In the genomic region with DNA sequence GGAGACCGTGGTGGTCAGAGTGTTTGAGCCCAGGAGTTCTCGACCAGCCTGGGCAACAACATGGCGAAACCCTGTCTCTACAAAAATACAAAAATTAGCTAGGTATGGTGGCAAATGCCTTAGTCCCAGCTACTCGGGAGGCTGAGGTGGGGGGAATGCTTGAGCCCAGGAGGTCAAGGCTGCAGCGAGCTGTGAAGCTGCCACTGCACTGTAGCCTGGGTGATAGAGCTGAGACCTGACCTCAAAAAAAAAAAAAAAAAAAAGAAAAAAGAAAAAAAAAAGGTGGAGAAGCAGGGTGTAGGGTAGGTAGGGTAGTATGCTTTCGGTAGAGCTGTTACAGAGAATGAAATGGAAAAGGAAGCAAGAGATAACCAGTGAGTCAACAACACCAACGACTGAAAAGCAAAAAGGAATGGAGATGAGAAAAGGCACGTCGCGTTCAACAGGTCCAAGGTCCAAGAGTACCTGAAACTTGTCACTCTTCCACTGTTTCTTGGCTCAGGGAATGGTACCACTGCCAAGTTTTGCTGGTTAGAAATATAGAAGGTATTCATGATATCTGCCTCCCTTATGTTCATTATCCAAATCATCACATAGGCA, we compare ENCODE assay signal across 32 cellular contexts. TPM values are rescaled to one million over a fixed set of nuclear protein-coding genes. Genes with fewer than 3 reads are reported as not detected.
DNase-seq lines count a peak whose midpoint lies in the region; ATAC-seq, FAIRE-seq and TF ChIP-seq lines count a peak whose summit lies in the region.
"Had no signal": no experiment of that assay in that cellular context is flagged by ENCODE, and none has a peak within 500 bp of the region (broad histone marks: within the 10 kb centered on the region; RNA-seq: fewer than 3 reads in every experiment).

No MANE protein-coding gene starts in this region.

- H3K79me1 ChIP-seq in H9 (ENCODE audit: insufficient read depth, low read depth, low read length, poor library complexity, severe bottlenecking) = peaks cover 12% of the 10 kb centered on the region

- H3K27ac ChIP-seq in H9 (ENCODE audit: insufficient read length, low read depth, low read length) (no peak overlapping the region), colonic mucosa (peak overlapping the region; percentile 61), right lobe of liver (peak overlapping the region; percentile 74 to 97 (median 84)), small intestine (ENCODE audit: low read depth in 1 of 2, low read length in 1 of 2) (peak overlapping the region; percentile 54 to 69)
- H3K27ac ChIP-seq: neutrophil, upper lobe of right lung had no signal

- H3K4me2 ChIP-seq in H9 (ENCODE audit: insufficient read depth, insufficient read length, low read length) = no peak overlapping the region
- H3K4me2 ChIP-seq: SK-N-SH had no signal

- no peak overlapping the region for H4K8ac ChIP-seq in H9 (replicated peaks; ENCODE audit: insufficient read length, low read depth, low read length)

- DNase-seq in H9 (no peak), colonic mucosa (peak; percentile 76), right lobe of liver (peak in 2 of 3 donors; percentile 42 to 79), small intestine (peak; percentile 92), MG63 (no peak), NCI-H2029 (lab: John Stamatoyannopoulos, UW) (no peak), OCI-M1 (lab: John Stamatoyannopoulos, UW) (no peak), dedifferentiated amniotic fluid mesenchymal stem cell (ENCODE audit: extremely low spot score) (no peak)
- DNase-seq: activated CD4-positive, alpha-beta T cell treated with anti-CD3 and anti-CD28 coated beads, Interleukin-2, amount 50 U/mL, for 1 hour; activated CD4-positive, CD25-positive, alpha-beta regulatory T cell; activated gamma-delta T cell treated with Interleukin-2 at 50 U/mL for 16 hours; activated naive CD8-positive, alpha-beta T cell treated with anti-CD3 and anti-CD28 coated beads, Interleukin-2, amount 10 ng/mL, durations not matched to agents 7 days and 5 days; activated T-cell treated with anti-CD3 and anti-CD28 coated beads, Interleukin-2, amount 50 U/mL, for 24 hours; caudate nucleus; DMS79 treated with DMSO at 0.1 percent for 48 hours; esophagus squamous epithelium; foreskin melanocyte; GDM1; HCEC 1CT; NCI-H146; NCI-H524; NK-92 treated with Interleukin-12 subunit alpha and Interleukin-12 subunit beta, amount 100 ng/mL, for 24 hours; PC-3; SK-N-SH; stimulated activated CD4-positive, alpha-beta T cell treated with anti-CD3 and anti-CD28 coated beads, Interleukin-4, amount 100 ng/mL, for 4 hours; substantia nigra; upper lobe of right lung had no signal

- H3K9me3 ChIP-seq in H9 (ENCODE audit: control insufficient read depth, low read depth, low read length) = no peaks in the 10 kb centered on the region
- no peaks in the 10 kb centered on the region for H3K9me3 ChIP-seq in colonic mucosa
- H3K9me3 ChIP-seq in right lobe of liver = no peaks in the 10 kb centered on the region
- H3K9me3 ChIP-seq in small intestine (ENCODE audit: control insufficient read depth, low read depth) = no peaks in the 10 kb centered on the region
- no peaks in the 10 kb centered on the region for H3K9me3 ChIP-seq in MG63
- H3K9me3 ChIP-seq: esophagus squamous epithelium, neutrophil, SK-N-SH, upper lobe of right lung had no signal

- no peak overlapping the region for H3K23ac ChIP-seq in H9 (ENCODE audit: insufficient read length, low read depth, low read length)

- peaks cover 2% of the 10 kb centered on the region for H4K20me1 ChIP-seq in H9 (ENCODE audit: control insufficient read depth, insufficient read depth, insufficient read length)

- H3K4me3 Mint-ChIP-seq in H9 = no peak overlapping the region
- H3K4me3 Mint-ChIP-seq: activated naive CD8-positive, alpha-beta T cell treated with anti-CD3 and anti-CD28 coated beads, Interleukin-2, amount 10 ng/mL, durations not matched to agents 7 days and 5 days; activated T-cell treated with anti-CD3 and anti-CD28 coated beads, Interleukin-2, amount 50 U/mL, for 24 hours; dendritic cell treated with granulocyte-macrophage colony-stimulating factor and Interleukin-4, amounts not matched to agents 40 ng/mL and 50 ng/mL, for 4 days; stimulated activated effector memory CD8-positive, alpha-beta T cell treated with anti-CD3 and anti-CD28 coated beads, Interleukin-12 subunit alpha, Interleukin-12 subunit beta, amount 100 ng/mL, for 72 hours had no signal

- H4K91ac ChIP-seq in H9 (ENCODE audit: insufficient read length, low read depth, low read length) = no peak overlapping the region

- H3K9ac ChIP-seq in H9 (ENCODE audit: extremely low read depth, insufficient read length, low read length) = no peak overlapping the region
- H3K9ac ChIP-seq in colonic mucosa (ENCODE audit: low read depth in 2 of 2, low read length in 2 of 2) = peak overlapping the region in 1 of 2 donors; percentile 75
- H3K9ac ChIP-seq: SK-N-SH had no signal

- H3K4me1 ChIP-seq in H9 (ENCODE audit: insufficient read depth, low read length) (no peaks in the 10 kb centered on the region; the same call in 1 of the 2 replicates), colonic mucosa (peaks cover 10% of the 10 kb centered on the region), right lobe of liver (peaks cover 0 to 53% (median 4%) of the 10 kb centered on the region in 4 donors), small intestine (ENCODE audit: control insufficient read depth in 2 of 2, insufficient read depth in 1 of 2, low read depth in 1 of 2, low read length in 1 of 2) (peaks cover 5 to 21% of the 10 kb centered on the region in 2 donors)

- no peaks in the 10 kb centered on the region for H3K36me3 ChIP-seq in colonic mucosa
- no peaks in the 10 kb centered on the region for H3K36me3 ChIP-seq in right lobe of liver
- no peaks in the 10 kb centered on the region for H3K36me3 ChIP-seq in small intestine (ENCODE audit: control insufficient read depth in 2 of 2, insufficient read depth in 2 of 2, low read length in 2 of 2)
- H3K36me3 ChIP-seq in MG63 = no peaks in the 10 kb centered on the region
- H3K36me3 ChIP-seq: upper lobe of right lung had no signal

- H3K4me3 ChIP-seq in colonic mucosa = no peak overlapping the region
- H3K4me3 ChIP-seq in right lobe of liver = peak overlapping the region in 2 of 3 donors; percentile 10 to 17
- no peak overlapping the region for H3K4me3 ChIP-seq in small intestine (ENCODE audit: low read depth in 1 of 2, low read length in 2 of 2)
- H3K4me3 ChIP-seq in MG63 = no peak overlapping the region
- H3K4me3 ChIP-seq: esophagus squamous epithelium, upper lobe of right lung had no signal

- H3K27me3 Mint-ChIP-seq in H9 (ENCODE audit: low read depth) = no peaks in the 10 kb centered on the region
- H3K27me3 Mint-ChIP-seq: activated naive CD8-positive, alpha-beta T cell treated with anti-CD3 and anti-CD28 coated beads, Interleukin-2, amount 10 ng/mL, durations not matched to agents 7 days and 5 days; activated T-cell treated with anti-CD3 and anti-CD28 coated beads, Interleukin-2, amount 50 U/mL, for 24 hours; dendritic cell treated with granulocyte-macrophage colony-stimulating factor and Interleukin-4, amounts not matched to agents 40 ng/mL and 50 ng/mL, for 4 days had no signal

- no peak overlapping the region for H3T11ph ChIP-seq in H9 (ENCODE audit: low read length)

- peaks cover 5 to 28% (median 21%) of the 10 kb centered on the region in 3 experiments; a peak in 6 of 7 replicates for H3K36me3 Mint-ChIP-seq in H9 (ENCODE audit: insufficient read depth in 1 of 3, low read depth in 3 of 3)

- H3K79me2 ChIP-seq in H9 (ENCODE audit: insufficient read depth, low read length) = peaks cover 8% of the 10 kb centered on the region; the same call in 1 of the 2 replicates

- intact Hi-C loops in colonic mucosa (cut with DNase I) (no loop called here), right lobe of liver (cut with DNase I) (no loop called here)

- H3K56ac ChIP-seq in H9 (ENCODE audit: insufficient read length, low read depth, low read length) = no peak overlapping the region

- H3K14ac ChIP-seq in H9 (ENCODE audit: insufficient read depth, low read length) = no peak overlapping the region

- peak overlapping the region; percentile 8 to 38 (median 31); a peak in 5 of 7 replicates for H3K27ac Mint-ChIP-seq in H9
- H3K27ac Mint-ChIP-seq: activated naive CD8-positive, alpha-beta T cell treated with anti-CD3 and anti-CD28 coated beads, Interleukin-2, amount 10 ng/mL, durations not matched to agents 7 days and 5 days; activated T-cell treated with anti-CD3 and anti-CD28 coated beads, Interleukin-2, amount 50 U/mL, for 24 hours; dendritic cell treated with granulocyte-macrophage colony-stimulating factor and Interleukin-4, amounts not matched to agents 40 ng/mL and 50 ng/mL, for 4 days; stimulated activated effector memory CD8-positive, alpha-beta T cell treated with anti-CD3 and anti-CD28 coated beads, Interleukin-12 subunit alpha, Interleukin-12 subunit beta, amount 100 ng/mL, for 72 hours had no signal

- H4K5ac ChIP-seq in H9 (ENCODE audit: insufficient read length, low read depth, low read length) = no peak overlapping the region

- no peak overlapping the region for H2BK5ac ChIP-seq in H9 (ENCODE audit: insufficient read length, low read length)

- TF ChIP-seq CTCF in H9 (conservative IDR thresholded peaks at IDR 0.05) = no peak
- no peak for TF ChIP-seq CTCF in colonic mucosa (IDR thresholded peaks at IDR 0.05)
- TF ChIP-seq CTCF in right lobe of liver (IDR thresholded peaks at IDR 0.05) = no peak

- peak; percentile 29 to 65 (median 46) for ATAC-seq in right lobe of liver
- ATAC-seq: PC-3; stimulated activated effector memory CD8-positive, alpha-beta T cell treated with anti-CD3 and anti-CD28 coated beads, Interleukin-12 subunit alpha, Interleukin-12 subunit beta, amount 100 ng/mL, for 72 hours; upper lobe of right lung had no signal

- no peak overlapping the region for H2BK20ac ChIP-seq in H9 (ENCODE audit: low read depth, low read length, poor library complexity, severe bottlenecking)

- no peaks in the 10 kb centered on the region for H3K27me3 ChIP-seq in H9 (ENCODE audit: insufficient read depth, low read length)
- no peaks in the 10 kb centered on the region for H3K27me3 ChIP-seq in colonic mucosa
- no peaks in the 10 kb centered on the region for H3K27me3 ChIP-seq in right lobe of liver
- no peaks in the 10 kb centered on the region for H3K27me3 ChIP-seq in small intestine (ENCODE audit: control insufficient read depth in 2 of 2, insufficient read depth in 2 of 2, low read length in 2 of 2)
- H3K27me3 ChIP-seq in MG63 = no peaks in the 10 kb centered on the region
- H3K27me3 ChIP-seq: esophagus squamous epithelium, neutrophil, upper lobe of right lung had no signal

- WGBS in H9 (ENCODE audit: extremely low coverage, insufficient read length, low lambda C conversion rate) = no CpG with 5 or more reads among the region's 10 CpGs
- WGBS in right lobe of liver (ENCODE audit: insufficient coverage, low coverage, low lambda C conversion rate, missing lambda C conversion rate) = 54% methylated on average over 9 of the region's 10 CpGs
- 32 to 78% (median 49%) methylated on average over 10 of the region's 10 CpGs for WGBS in small intestine, 3 donors

- no peak overlapping the region for H2BK120ac ChIP-seq in H9 (ENCODE audit: low read depth, low read length, poor library complexity, severe bottlenecking)

- H3K4ac ChIP-seq in H9 (ENCODE audit: low read depth, low read length) = no peak overlapping the region

- H3K9me3 Mint-ChIP-seq in H9 = no peaks in the 10 kb centered on the region
- H3K9me3 Mint-ChIP-seq: activated T-cell treated with anti-CD3 and anti-CD28 coated beads, Interleukin-2, amount 50 U/mL, for 24 hours; dendritic cell treated with granulocyte-macrophage colony-stimulating factor and Interleukin-4, amounts not matched to agents 40 ng/mL and 50 ng/mL, for 4 days; stimulated activated effector memory CD8-positive, alpha-beta T cell treated with anti-CD3 and anti-CD28 coated beads, Interleukin-12 subunit alpha, Interleukin-12 subunit beta, amount 100 ng/mL, for 72 hours had no signal

- H2BK12ac ChIP-seq in H9 (ENCODE audit: insufficient read length, low read depth, low read length) = no peak overlapping the region

- no peaks in the 10 kb centered on the region for H3K23me2 ChIP-seq in H9 (ENCODE audit: insufficient read length, low read depth, low read length, poor library complexity, severe bottlenecking)

- no peak overlapping the region for H3K18ac ChIP-seq in H9 (ENCODE audit: insufficient read length, low read depth, low read length)

- no peak overlapping the region for H2AFZ ChIP-seq in H9 (ENCODE audit: low read length)

- peaks cover 25 to 27% of the 10 kb centered on the region in 2 experiments for H3K4me1 Mint-ChIP-seq in H9

- no peak overlapping the region for H2AK5ac ChIP-seq in H9 (ENCODE audit: insufficient read length, low read length)

- no peak overlapping the region for H2BK15ac ChIP-seq in H9 (ENCODE audit: low read depth, low read length)

- no peak for TF ChIP-seq POLR2A in right lobe of liver (IDR thresholded peaks at IDR 0.05)

- FAIRE-seq in small intestine (lab: Jason Lieb, UNC) = no peak
- FAIRE-seq: astrocyte, endometrium had no signal

RNA-seq across cellular contexts. Expression of gene RSBN1L, which starts 4.3 kb away (rescaled TPM):
- total RNA-seq in H9 (2021) (20.6 and 20.7 TPM in 2 replicates), colonic mucosa (10 to 100 TPM; 20.1 to 25.5 TPM), right lobe of liver (10 to 100 TPM in 1 of 6 experiments, 1 to 10 TPM in 5; 8.2 to 10.4 (median 8.8) TPM)
- 1 to 10 TPM; 6.4 to 8.3 (median 6.5) TPM for polyA plus RNA-seq in small intestine
- 11.2 and 19.1 TPM in 2 replicates for total RNA-seq in MG63 (2014; rRNA removed; shearing (Covaris generic); ENCODE audit: low replicate concordance)

Comparison
In these comparisons a context has a peak if more than half of its experiments do, and no peak if none do; other contexts are left out.
1. DNase-seq: peak in colonic mucosa (single experiment), right lobe of liver (2 of 3) and small intestine (single experiment); none in H9 (single experiment), MG63 (single experiment), NCI-H2029 (single experiment), OCI-M1 (single experiment) and dedifferentiated amniotic fluid mesenchymal stem cell (single experiment).
2. H3K4me3 ChIP-seq: peak in right lobe of liver (2 of 3); none in colonic mucosa (single experiment), small intestine (0 of 2) and MG63 (single experiment).